9 cellular contexts compared by ENCODE assay signal in genomic region chr13:46605824-46606554, GRCh38. TPM values are rescaled to one million over a fixed set of nuclear protein-coding genes. Genes with fewer than 3 reads are reported as not detected.
A peak's percentile ranks its signal among the peaks of the same experiment; 100 is the strongest.
DNase-seq lines count a peak whose midpoint lies in the region; ATAC-seq and TF ChIP-seq lines count a peak whose summit lies in the region.
"Had no signal": no experiment of that assay in that cellular context is flagged by ENCODE, and none has a peak within 500 bp of the region (broad histone marks: within the 10 kb centered on the region; RNA-seq: fewer than 3 reads in every experiment).

No MANE protein-coding gene starts in this region.

- intact Hi-C loops in left ventricle myocardium inferior (cut with micrococcal nuclease) = loop anchor here (10.0 kb wide), 1 partner anchor 51 kb away; the partner anchor contains the start of gene LRCH1
- intact Hi-C loops in right cardiac atrium (cut with DNase I) = no loop called here
- intact Hi-C loops in uterus (cut with DNase I; ENCODE audit: low total_unique reads) = no loop called here

- TF ChIP-seq POLR2A in gastroesophageal sphincter (IDR thresholded peaks at IDR 0.05) (no peak), uterus (IDR thresholded peaks at IDR 0.05) (no peak)

- H3K36me3 ChIP-seq in left ventricle myocardium inferior (no peaks in the 10 kb centered on the region), gastroesophageal sphincter (no peaks in the 10 kb centered on the region), uterus (no peaks in the 10 kb centered on the region)

- H3K4me1 ChIP-seq in left ventricle myocardium inferior = peaks cover 97% of the 10 kb centered on the region
- H3K4me1 ChIP-seq in right cardiac atrium (ENCODE audit: control insufficient read depth, insufficient read depth, low read length) = peaks cover 20% of the 10 kb centered on the region
- H3K4me1 ChIP-seq in gastroesophageal sphincter = peaks cover 41 to 93% (median 47%) of the 10 kb centered on the region in 3 donors
- peaks cover 0 to 14% of the 10 kb centered on the region in 2 donors for H3K4me1 ChIP-seq in uterus

- H3K27me3 ChIP-seq in left ventricle myocardium inferior (ENCODE audit: low read depth) (no peaks in the 10 kb centered on the region), right cardiac atrium (ENCODE audit: control insufficient read depth, insufficient read depth) (no peaks in the 10 kb centered on the region), gastroesophageal sphincter (no peaks in the 10 kb centered on the region), uterus (no peaks in the 10 kb centered on the region)

- TF ChIP-seq CTCF in left ventricle myocardium inferior (IDR thresholded peaks at IDR 0.05; ENCODE audit: borderline replicate concordance) = no peak
- no peak for TF ChIP-seq CTCF in gastroesophageal sphincter (IDR thresholded peaks at IDR 0.05)
- TF ChIP-seq CTCF in uterus (IDR thresholded peaks at IDR 0.05) = no peak

- peak overlapping the region; percentile 79 for H3K27ac ChIP-seq in left ventricle myocardium inferior (replicated peaks)
- H3K27ac ChIP-seq in right cardiac atrium (ENCODE audit: low read length) = no peak overlapping the region
- peak overlapping the region; percentile 61 to 72 (median 66) for H3K27ac ChIP-seq in gastroesophageal sphincter
- H3K27ac ChIP-seq in uterus = peak overlapping the region; percentile 54 to 68

- no peaks in the 10 kb centered on the region for H3K9me3 ChIP-seq in left ventricle myocardium inferior (replicated peaks)
- H3K9me3 ChIP-seq in right cardiac atrium (ENCODE audit: control insufficient read depth, low read length) = no peaks in the 10 kb centered on the region
- H3K9me3 ChIP-seq in gastroesophageal sphincter = no peaks in the 10 kb centered on the region
- no peaks in the 10 kb centered on the region for H3K9me3 ChIP-seq in uterus

- TF ChIP-seq EP300 in gastroesophageal sphincter (IDR thresholded peaks at IDR 0.05) = no peak

- DNase-seq in left ventricle myocardium inferior (no peak), right cardiac atrium (no peak), uterus (no peak), hippocampal formation (lab: John Stamatoyannopoulos, UW) (no peak), NCI-H748 treated with DMSO at 0.1 percent for 48 hours (lab: John Stamatoyannopoulos, UW) (no peak)
- no peak for DNase-seq in stimulated activated CD4-positive, alpha-beta T cell treated with anti-CD3 and anti-CD28 coated beads, Interleukin-4, amount 100 ng/mL, for 4 hours
- DNase-seq: IMR-90 had no signal

- H3K4me3 ChIP-seq in left ventricle myocardium inferior = no peak overlapping the region
- H3K4me3 ChIP-seq in right cardiac atrium (ENCODE audit: low read length) = no peak overlapping the region
- H3K4me3 ChIP-seq in gastroesophageal sphincter = no peak overlapping the region
- H3K4me3 ChIP-seq in uterus = no peak overlapping the region

- ATAC-seq in right cardiac atrium = no peak
- peak; percentile 63 for ATAC-seq in HG03378 (IDR thresholded peaks at IDR 0.05; ENCODE audit: unreplicated experiment)
- no peak for ATAC-seq in gastroesophageal sphincter

- WGBS in right cardiac atrium = 64% methylated on average over 3 of the region's 3 CpGs
- WGBS in gastroesophageal sphincter (ENCODE audit: low coverage in 1 of 2), 2 donors = 68 to 84% methylated on average over 3 of the region's 3 CpGs

RNA-seq across cellular contexts. Expression of gene LRCH1, which starts 53.0 kb away (rescaled TPM):
- total RNA-seq in left ventricle myocardium inferior (13.1 TPM), right cardiac atrium (10 to 100 TPM; 10.1 to 11.4 (median 10.7) TPM), gastroesophageal sphincter (10 to 100 TPM; 54.3 to 72.2 (median 57.4) TPM), uterus (10 to 100 TPM; 29.1 to 55.6 (median 36.2) TPM)
- 4.8 TPM for polyA plus RNA-seq in right cardiac atrium
